18 cellular contexts compared by ENCODE assay signal in the genomic region with DNA sequence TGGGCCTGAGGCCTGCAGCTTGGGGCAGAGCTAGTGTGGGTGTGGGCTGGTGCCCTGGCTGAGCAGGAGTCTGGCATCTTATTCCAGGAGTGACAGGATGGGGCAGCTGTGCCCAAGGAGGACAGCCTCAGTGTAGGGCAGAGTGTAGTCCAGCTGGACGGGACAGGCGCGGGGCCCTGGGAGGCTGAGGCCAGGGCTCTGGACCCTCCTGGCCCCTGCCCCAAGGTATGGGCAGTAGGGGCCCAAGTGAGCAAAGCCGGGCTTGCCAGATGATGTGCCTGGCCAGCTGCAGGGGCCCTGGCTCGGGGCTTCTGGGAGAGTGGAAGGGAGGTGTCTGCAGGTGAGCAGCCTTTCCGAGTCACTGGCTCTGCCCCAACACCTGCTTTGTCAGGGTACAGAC.
"Had no signal": no experiment of that assay in that cellular context is flagged by ENCODE, and none has a peak within 500 bp of the region (broad histone marks: within the 10 kb centered on the region; RNA-seq: fewer than 3 reads in every experiment).

No MANE protein-coding gene starts in this region.

- H3K9me3 ChIP-seq: neutrophil, psoas muscle had no signal

- H3K9me3 Mint-ChIP-seq: naive B cell, nephron progenitor cell had no signal

- H3K4me2 ChIP-seq: hepatocyte had no signal

- H3K27ac Mint-ChIP-seq: nephron progenitor cell had no signal

- H3K27ac ChIP-seq: hepatocyte, neutrophil, psoas muscle, skin epidermis had no signal

- H3K4me3 ChIP-seq: dorsolateral prefrontal cortex, hepatocyte, psoas muscle, skin epidermis had no signal

- H3K36me3 Mint-ChIP-seq: naive B cell had no signal

- H3K4me1 ChIP-seq: psoas muscle had no signal

- DNase-seq: cortex of kidney; dorsolateral prefrontal cortex; effector CD8-positive, alpha-beta T cell; foreskin melanocyte; head of caudate nucleus; left colon; mesendoderm; naive B cell; nephron progenitor cell; psoas muscle; retina; stimulated activated CD4-positive, alpha-beta T cell treated with anti-CD3 and anti-CD28 coated beads, Interleukin-12 subunit alpha, Interleukin-12 subunit beta, amount 100 ng/mL, for 4 hours; stimulated activated naive CD4-positive, alpha-beta T cell treated with Interleukin-2 at 50 U/mL for 16 hours; trophoblast cell had no signal

- H3K27me3 ChIP-seq: dorsolateral prefrontal cortex, hepatocyte, neutrophil had no signal

- H3K4me3 Mint-ChIP-seq: naive B cell, nephron progenitor cell had no signal

- ATAC-seq: sciatic nerve had no signal

- H3K79me2 ChIP-seq: hepatocyte had no signal

- H3K36me3 ChIP-seq: neutrophil had no signal

- H2AFZ ChIP-seq: hepatocyte had no signal
